36 cellular contexts compared by ENCODE assay signal in genomic region chr2:145049475-145049874, GRCh38.
"Had no signal": no experiment of that assay in that cellular context is flagged by ENCODE, and none has a peak within 500 bp of the region (broad histone marks: within the 10 kb centered on the region; RNA-seq: fewer than 3 reads in every experiment).

No MANE protein-coding gene starts in this region.

- H3K9me3 ChIP-seq: adrenal gland, body of pancreas, breast epithelium, Peyer's patch, SJSA1 had no signal

- H3K9me3 Mint-ChIP-seq: activated B cell treated with CpG ODN at 0.5 μM for 24 hours; activated CD8-positive, alpha-beta T cell treated with anti-CD3 and anti-CD28 coated beads for 36 hours; activated naive CD4-positive, alpha-beta T cell treated with anti-CD3 and anti-CD28 coated beads for 36 hours; activated T-cell treated with anti-CD3 and anti-CD28 coated beads, Interleukin-2, amount 50 U/mL, for 24 hours; activated T-helper 2 cell treated with anti-CD3 and anti-CD28 coated beads, Interferon-gamma antibody, Interleukin-2, Interleukin-4, amounts not matched to agents 10 μg/mL and 5 μg/mL and 100 μg/mL, durations not matched to agents 14 hours and 24 hours and 36 hours had no signal

- H3K27ac ChIP-seq: adrenal gland, body of pancreas, breast epithelium, KMS-11, Peyer's patch, SJSA1, VCaP had no signal

- H3K27ac Mint-ChIP-seq: activated B cell treated with CpG ODN at 0.5 μM for 24 hours; activated CD8-positive, alpha-beta T cell treated with anti-CD3 and anti-CD28 coated beads for 36 hours; activated naive CD4-positive, alpha-beta T cell treated with anti-CD3 and anti-CD28 coated beads for 36 hours; activated naive CD4-positive, alpha-beta T cell treated with anti-CD3 and anti-CD28 coated beads, Interleukin-2, amount 50 U/mL, for 72 hours; activated T-cell treated with anti-CD3 and anti-CD28 coated beads, Interleukin-2, amount 50 U/mL, for 24 hours; activated T-helper 2 cell treated with anti-CD3 and anti-CD28 coated beads, Interferon-gamma antibody, Interleukin-2, Interleukin-4, amounts not matched to agents 10 μg/mL and 5 μg/mL and 100 μg/mL, durations not matched to agents 14 hours and 24 hours and 36 hours had no signal

- DNase-seq: activated B cell treated with CpG ODN at 0.5 μM for 24 hours; activated CD4-positive, alpha-beta T cell treated with anti-CD3 and anti-CD28 coated beads for 48 hours; activated CD4-positive, alpha-beta T cell treated with anti-CD3 and anti-CD28 coated beads, Interleukin-2, amount 50 U/mL, for 4 hours; activated CD4-positive, CD25-positive, alpha-beta regulatory T cell treated with anti-CD3 and anti-CD28 coated beads, Interleukin-2, amount 50 U/mL, for 72 hours; activated CD8-positive, alpha-beta T cell treated with anti-CD3 and anti-CD28 coated beads for 36 hours; activated gamma-delta T cell; activated naive CD4-positive, alpha-beta T cell treated with anti-CD3 and anti-CD28 coated beads for 36 hours; activated T-cell treated with anti-CD3 and anti-CD28 coated beads, Interleukin-2, amount 50 U/mL, for 24 hours; adrenal gland; body of pancreas; caudate nucleus; cerebellar nuclear complex; MM.1S; MV-4-11; NCI-H1092; NCI-H1436 treated with DMSO at 0.1 percent for 48 hours; NCI-H1694 treated with DMSO at 0.1 percent for 48 hours; NCI-H2029; NCI-H510A; NCI-H526; NCI-H748 treated with DMSO at 0.1 percent for 48 hours; NK-92 treated with Interleukin-12 subunit alpha and Interleukin-12 subunit beta, amount 100 ng/mL, for 24 hours; PC-3; Peyer's patch; RPMI8226; SHP77 treated with DMSO at 0.1 percent for 48 hours; SW 1271; T-helper 1 cell; T-helper 2 cell; T-helper 9 cell had no signal

- H3K27me3 ChIP-seq: adrenal gland, body of pancreas, breast epithelium, Peyer's patch, SJSA1 had no signal

- H3K27me3 Mint-ChIP-seq: activated B cell treated with CpG ODN at 0.5 μM for 24 hours; activated CD8-positive, alpha-beta T cell treated with anti-CD3 and anti-CD28 coated beads for 36 hours; activated T-cell treated with anti-CD3 and anti-CD28 coated beads, Interleukin-2, amount 50 U/mL, for 24 hours had no signal

- H3K36me3 Mint-ChIP-seq: activated naive CD4-positive, alpha-beta T cell treated with anti-CD3 and anti-CD28 coated beads, Interleukin-2, amount 50 U/mL, for 72 hours had no signal

- H3K36me3 ChIP-seq: adrenal gland, breast epithelium, Peyer's patch, SJSA1 had no signal

- H3K9ac ChIP-seq: KMS-11 had no signal

- H3K4me1 Mint-ChIP-seq: activated B cell treated with CpG ODN at 0.5 μM for 24 hours had no signal

- H3K4me2 ChIP-seq: KMS-11 had no signal

- H3K4me3 Mint-ChIP-seq: activated B cell treated with CpG ODN at 0.5 μM for 24 hours; activated CD8-positive, alpha-beta T cell treated with anti-CD3 and anti-CD28 coated beads for 36 hours; activated naive CD4-positive, alpha-beta T cell treated with anti-CD3 and anti-CD28 coated beads for 36 hours; activated T-cell treated with anti-CD3 and anti-CD28 coated beads, Interleukin-2, amount 50 U/mL, for 24 hours had no signal

- H3K4me3 ChIP-seq: adrenal gland, body of pancreas, breast epithelium, Peyer's patch, SJSA1 had no signal

- H3K4me1 ChIP-seq: adrenal gland, body of pancreas, breast epithelium, Peyer's patch, SJSA1 had no signal
